Comparison of ENCODE assay signal across 1 cellular context in genomic region chr20:62237772-62238568, GRCh38.
TF ChIP-seq lines count a peak whose summit lies in the region.

OSBPL2 (plus strand) TSS chr20:62238521; CDS start chr20:62256185, 17,664 bp downstream.

TF ChIP-seq in GM12878, 131 proteins besides CTCF, POLR2A, EP300 and RAD21 (continued from another document and continues in another):
- TF ChIP-seq BCL11A (IDR thresholded peaks at IDR 0.05; ENCODE audit: low read depth, low read length), result no peak
- peak; percentile 71 for TF ChIP-seq MXI1 (IDR thresholded peaks at IDR 0.05; ENCODE audit: low read depth, low read length)
- TF ChIP-seq HDGF (IDR thresholded peaks at IDR 0.05), result peak; percentile 97
- TF ChIP-seq FOXM1 (IDR thresholded peaks at IDR 0.05; ENCODE audit: low read depth, low read length), result no peak
- TF ChIP-seq CREM (IDR thresholded peaks at IDR 0.05; ENCODE audit: low read depth), result peak; percentile 78
- TF ChIP-seq CBFB (IDR thresholded peaks at IDR 0.05; ENCODE audit: low read depth), result no peak
- TF ChIP-seq SMAD5 (IDR thresholded peaks at IDR 0.05; ENCODE audit: low read depth), result no peak
- TF ChIP-seq TAF1 (IDR thresholded peaks at IDR 0.05; ENCODE audit: borderline replicate concordance, low read depth, low read length), result 0 out of 2 replicates have a peak, but pooled peaks have one; percentile 8
- no peak for TF ChIP-seq NR2C2 (IDR thresholded peaks at IDR 0.05; ENCODE audit: borderline replicate concordance, control insufficient read depth, insufficient read length, low read depth)
- no peak for TF ChIP-seq SKIL (IDR thresholded peaks at IDR 0.05; ENCODE audit: low read depth, poor library complexity, severe bottlenecking)
- TF ChIP-seq RAD51 (IDR thresholded peaks at IDR 0.05), result peak; percentile 87
- TF ChIP-seq CREB1 (IDR thresholded peaks at IDR 0.05; ENCODE audit: low read depth), result peak; percentile 88
- peak; percentile 65 for TF ChIP-seq GABPA (IDR thresholded peaks at IDR 0.05; ENCODE audit: low read depth)
- peak; percentile 40; the same call in 1 of the 2 replicates for TF ChIP-seq SPI1 (IDR thresholded peaks at IDR 0.05; ENCODE audit: borderline replicate concordance, insufficient read depth, low read depth, low read length)
- TF ChIP-seq SIN3A (IDR thresholded peaks at IDR 0.05; ENCODE audit: low read depth, low read length), result peak; percentile 77; the same call in 1 of the 2 replicates
- peak; percentile 96 for TF ChIP-seq SP1 (IDR thresholded peaks at IDR 0.05; ENCODE audit: low read depth, low read length)
- peak in 1 of 2 experiments; percentile 72; a peak in 2 of 4 replicates for TF ChIP-seq BHLHE40 (IDR thresholded peaks at IDR 0.05; ENCODE audit: borderline replicate concordance in 1 of 2, low read depth in 2 of 2, low read length in 1 of 2)
- peak; percentile 75; the same call in 1 of the 2 replicates for TF ChIP-seq RB1 (IDR thresholded peaks at IDR 0.05; ENCODE audit: borderline replicate concordance)
- peak; percentile 74 for TF ChIP-seq FOS (IDR thresholded peaks at IDR 0.05; ENCODE audit: borderline replicate concordance, extremely low read depth, insufficient read length)
- TF ChIP-seq IKZF1 (conservative IDR thresholded peaks at IDR 0.05), result no peak
- peak; percentile 22; the same call in 1 of the 2 replicates for TF ChIP-seq LARP7 (IDR thresholded peaks at IDR 0.05)
- TF ChIP-seq, protein P1, sequence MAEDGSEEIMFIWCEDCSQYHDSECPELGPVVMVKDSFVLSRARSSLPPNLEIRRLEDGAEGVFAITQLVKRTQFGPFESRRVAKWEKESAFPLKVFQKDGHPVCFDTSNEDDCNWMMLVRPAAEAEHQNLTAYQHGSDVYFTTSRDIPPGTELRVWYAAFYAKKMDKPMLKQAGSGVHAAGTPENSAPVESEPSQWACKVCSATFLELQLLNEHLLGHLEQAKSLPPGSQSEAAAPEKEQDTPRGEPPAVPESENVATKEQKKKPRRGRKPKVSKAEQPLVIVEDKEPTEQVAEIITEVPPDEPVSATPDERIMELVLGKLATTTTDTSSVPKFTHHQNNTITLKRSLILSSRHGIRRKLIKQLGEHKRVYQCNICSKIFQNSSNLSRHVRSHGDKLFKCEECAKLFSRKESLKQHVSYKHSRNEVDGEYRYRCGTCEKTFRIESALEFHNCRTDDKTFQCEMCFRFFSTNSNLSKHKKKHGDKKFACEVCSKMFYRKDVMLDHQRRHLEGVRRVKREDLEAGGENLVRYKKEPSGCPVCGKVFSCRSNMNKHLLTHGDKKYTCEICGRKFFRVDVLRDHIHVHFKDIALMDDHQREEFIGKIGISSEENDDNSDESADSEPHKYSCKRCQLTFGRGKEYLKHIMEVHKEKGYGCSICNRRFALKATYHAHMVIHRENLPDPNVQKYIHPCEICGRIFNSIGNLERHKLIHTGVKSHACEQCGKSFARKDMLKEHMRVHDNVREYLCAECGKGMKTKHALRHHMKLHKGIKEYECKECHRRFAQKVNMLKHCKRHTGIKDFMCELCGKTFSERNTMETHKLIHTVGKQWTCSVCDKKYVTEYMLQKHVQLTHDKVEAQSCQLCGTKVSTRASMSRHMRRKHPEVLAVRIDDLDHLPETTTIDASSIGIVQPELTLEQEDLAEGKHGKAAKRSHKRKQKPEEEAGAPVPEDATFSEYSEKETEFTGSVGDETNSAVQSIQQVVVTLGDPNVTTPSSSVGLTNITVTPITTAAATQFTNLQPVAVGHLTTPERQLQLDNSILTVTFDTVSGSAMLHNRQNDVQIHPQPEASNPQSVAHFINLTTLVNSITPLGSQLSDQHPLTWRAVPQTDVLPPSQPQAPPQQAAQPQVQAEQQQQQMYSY (CRISPR knock-in tag; IDR thresholded peaks at IDR 0.05), result no peak
- TF ChIP-seq, protein P2, sequence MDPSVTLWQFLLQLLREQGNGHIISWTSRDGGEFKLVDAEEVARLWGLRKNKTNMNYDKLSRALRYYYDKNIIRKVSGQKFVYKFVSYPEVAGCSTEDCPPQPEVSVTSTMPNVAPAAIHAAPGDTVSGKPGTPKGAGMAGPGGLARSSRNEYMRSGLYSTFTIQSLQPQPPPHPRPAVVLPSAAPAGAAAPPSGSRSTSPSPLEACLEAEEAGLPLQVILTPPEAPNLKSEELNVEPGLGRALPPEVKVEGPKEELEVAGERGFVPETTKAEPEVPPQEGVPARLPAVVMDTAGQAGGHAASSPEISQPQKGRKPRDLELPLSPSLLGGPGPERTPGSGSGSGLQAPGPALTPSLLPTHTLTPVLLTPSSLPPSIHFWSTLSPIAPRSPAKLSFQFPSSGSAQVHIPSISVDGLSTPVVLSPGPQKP (IDR thresholded peaks at IDR 0.05; ENCODE audit: low read depth, low read length), result peak; percentile 52; the same call in 1 of the 2 replicates
- peak; percentile 24; the same call in 1 of the 2 replicates for TF ChIP-seq ZBTB40 (IDR thresholded peaks at IDR 0.05; ENCODE audit: borderline replicate concordance)
- TF ChIP-seq, protein P3, sequence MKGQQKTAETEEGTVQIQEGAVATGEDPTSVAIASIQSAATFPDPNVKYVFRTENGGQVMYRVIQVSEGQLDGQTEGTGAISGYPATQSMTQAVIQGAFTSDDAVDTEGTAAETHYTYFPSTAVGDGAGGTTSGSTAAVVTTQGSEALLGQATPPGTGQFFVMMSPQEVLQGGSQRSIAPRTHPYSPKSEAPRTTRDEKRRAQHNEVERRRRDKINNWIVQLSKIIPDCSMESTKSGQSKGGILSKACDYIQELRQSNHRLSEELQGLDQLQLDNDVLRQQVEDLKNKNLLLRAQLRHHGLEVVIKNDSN (IDR thresholded peaks at IDR 0.05; ENCODE audit: borderline replicate concordance, extremely low read length, insufficient read depth, low read depth, low read length), result peak; percentile 85
- peak; percentile 57 to 79; a peak in 1 of 4 replicates for TF ChIP-seq SRF (IDR thresholded peaks at IDR 0.05; ENCODE audit: low read depth in 2 of 2, low read length in 2 of 2)
- 0 out of 2 replicates have a peak, but pooled peaks have one; percentile 28 for TF ChIP-seq YY1 (IDR thresholded peaks at IDR 0.05; ENCODE audit: low read depth, low read length)
- TF ChIP-seq GATAD2B (conservative IDR thresholded peaks at IDR 0.05; ENCODE audit: low read depth), result 0 out of 2 replicates have a peak, but pooled peaks have one; percentile 46
- TF ChIP-seq MTA2 (IDR thresholded peaks at IDR 0.05; ENCODE audit: low read depth), result no peak
- no peak for TF ChIP-seq KDM1A (IDR thresholded peaks at IDR 0.05; ENCODE audit: borderline replicate concordance)
- no peak for TF ChIP-seq MEF2A (IDR thresholded peaks at IDR 0.05; ENCODE audit: insufficient read depth, low read depth, low read length)
- TF ChIP-seq WRNIP1 (IDR thresholded peaks at IDR 0.05; ENCODE audit: borderline replicate concordance, low read depth, low read length), result peak; percentile 74; the same call in 1 of the 2 replicates
- TF ChIP-seq ZNF207 (IDR thresholded peaks at IDR 0.05; ENCODE audit: borderline replicate concordance), result peak; percentile 40; the same call in 1 of the 2 replicates
- peak; percentile 92; the same call in 2 of the 3 replicates for TF ChIP-seq POU2F2 (IDR thresholded peaks at IDR 0.05; ENCODE audit: borderline replicate concordance, low read depth, low read length)
- no peak for TF ChIP-seq MTA3 (IDR thresholded peaks at IDR 0.05; ENCODE audit: borderline replicate concordance, low read length)
- no peak for TF ChIP-seq SIX5 (IDR thresholded peaks at IDR 0.05; ENCODE audit: low read depth, low read length, severe bottlenecking)
- no peak for TF ChIP-seq HCFC1 (IDR thresholded peaks at IDR 0.05; ENCODE audit: low read length)
- peak; percentile 94 for TF ChIP-seq CHD2 (IDR thresholded peaks at IDR 0.05; ENCODE audit: borderline replicate concordance, low read depth, low read length)
- TF ChIP-seq E2F4 (IDR thresholded peaks at IDR 0.05; ENCODE audit: low read depth, low read length), result no peak
- TF ChIP-seq NR2C1 (IDR thresholded peaks at IDR 0.05), result peak; percentile 76
- peak; percentile 100 for TF ChIP-seq DPF2 (IDR thresholded peaks at IDR 0.05)
- no peak for TF ChIP-seq IRF4 (IDR thresholded peaks at IDR 0.05; ENCODE audit: low read depth, low read length)
- peak; percentile 67; the same call in 1 of the 2 replicates for TF ChIP-seq CEBPZ (IDR thresholded peaks at IDR 0.05; ENCODE audit: low read depth, low read length)
- TF ChIP-seq EGR1 (IDR thresholded peaks at IDR 0.05; ENCODE audit: borderline replicate concordance in 1 of 2, low read depth in 2 of 2, low read length in 2 of 2), result peak in 1 of 2 experiments; percentile 82; a peak in 2 of 3 replicates
- TF ChIP-seq ZNF217 (IDR thresholded peaks at IDR 0.05), result no peak
- TF ChIP-seq MEF2B (IDR thresholded peaks at IDR 0.05; ENCODE audit: partially characterized antibody, poor library complexity, severe bottlenecking), result no peak
- TF ChIP-seq, protein P4, sequence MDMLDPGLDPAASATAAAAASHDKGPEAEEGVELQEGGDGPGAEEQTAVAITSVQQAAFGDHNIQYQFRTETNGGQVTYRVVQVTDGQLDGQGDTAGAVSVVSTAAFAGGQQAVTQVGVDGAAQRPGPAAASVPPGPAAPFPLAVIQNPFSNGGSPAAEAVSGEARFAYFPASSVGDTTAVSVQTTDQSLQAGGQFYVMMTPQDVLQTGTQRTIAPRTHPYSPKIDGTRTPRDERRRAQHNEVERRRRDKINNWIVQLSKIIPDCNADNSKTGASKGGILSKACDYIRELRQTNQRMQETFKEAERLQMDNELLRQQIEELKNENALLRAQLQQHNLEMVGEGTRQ (IDR thresholded peaks at IDR 0.05; ENCODE audit: borderline replicate concordance, low read depth, low read length), result peak; percentile 68
